In genomic region chr12:111443086-111443485, GRCh38 we compare ENCODE assay signal across 10 cellular contexts. TPM values are rescaled to one million over a fixed set of nuclear protein-coding genes. Genes with fewer than 3 reads are reported as not detected.
DNase-seq lines count a peak whose midpoint lies in the region; ATAC-seq and TF ChIP-seq lines count a peak whose summit lies in the region.
"Had no signal": no experiment of that assay in that cellular context is flagged by ENCODE, and none has a peak within 500 bp of the region (broad histone marks: within the 10 kb centered on the region; RNA-seq: fewer than 3 reads in every experiment).

No MANE protein-coding gene starts in this region.

- TF ChIP-seq CTCF in Caco-2 (IDR thresholded peaks at IDR 0.05; ENCODE audit: insufficient read depth in 1 of 2, low read depth in 1 of 2, low read length in 1 of 2, severe bottlenecking in 1 of 2, unreplicated experiment in 1 of 2) (no peak), Peyer's patch (IDR thresholded peaks at IDR 0.05) (no peak), osteoblast (IDR thresholded peaks at IDR 0.05; ENCODE audit: extremely low read depth, low read depth, low read length) (no peak), brain microvascular endothelial cell (IDR thresholded peaks at IDR 0.05; ENCODE audit: low read depth, low read length, missing control alignments) (no peak)

- no peaks in the 10 kb centered on the region for H3K9me3 Mint-ChIP-seq in Caco-2 (ENCODE audit: unreplicated experiment)
- no peaks in the 10 kb centered on the region for H3K9me3 Mint-ChIP-seq in effector memory CD8-positive, alpha-beta T cell

- peak overlapping the region; percentile 34 for H3K4me3 Mint-ChIP-seq in Caco-2 (ENCODE audit: unreplicated experiment)
- H3K4me3 Mint-ChIP-seq in effector memory CD8-positive, alpha-beta T cell: peak overlapping the region; percentile 75 to 84

- DNase-seq in Caco-2 (no peak), Peyer's patch (peak in 1 of 3 donors; percentile 41), osteoblast (ENCODE audit: insufficient read length, low spot score, missing footprints) (peak; percentile 36), posterior vena cava (ENCODE audit: low spot score) (no peak), brain microvascular endothelial cell (no peak), RPMI8226 (no peak)
- no peak for DNase-seq in effector memory CD8-positive, alpha-beta T cell
- no peak for DNase-seq in activated CD4-positive, CD25-positive, alpha-beta regulatory T cell treated with anti-CD3 and anti-CD28 coated beads, Interleukin-2, amount 50 U/mL, for 72 hours
- DNase-seq: caudate nucleus, NCI-H446 treated with DMSO at 0.1 percent for 48 hours had no signal

- H3K27ac ChIP-seq in Peyer's patch (peak overlapping the region in 3 of 4 donors; percentile 35 to 85 (median 56)), osteoblast (ENCODE audit: low read depth, low read length) (peak overlapping the region; percentile 69), brain microvascular endothelial cell (no peak overlapping the region)

- peaks cover 71% of the 10 kb centered on the region for H4K20me1 ChIP-seq in osteoblast (ENCODE audit: insufficient read depth, low read length)

- H3K79me2 ChIP-seq in osteoblast (ENCODE audit: insufficient read depth, low read length): peaks cover 92% of the 10 kb centered on the region

- in situ Hi-C loops in brain microvascular endothelial cell (cut with HindIII; ENCODE audit: low pct_ligation_motif_present, low sequenced_read_pairs): no loop called here

- H3K4me2 ChIP-seq in osteoblast (ENCODE audit: insufficient read depth, low read length): no peak overlapping the region

- H3K27me3 Mint-ChIP-seq in Caco-2 (ENCODE audit: insufficient read depth, unreplicated experiment): no peaks in the 10 kb centered on the region
- H3K27me3 Mint-ChIP-seq in effector memory CD8-positive, alpha-beta T cell: no peaks in the 10 kb centered on the region

- H3K9me3 ChIP-seq in Caco-2 (no peaks in the 10 kb centered on the region), Peyer's patch (no peaks in the 10 kb centered on the region), osteoblast (ENCODE audit: low read depth, low read length) (no peaks in the 10 kb centered on the region)

- BruUV-seq in Caco-2 (replicated peaks; lab: Mats Ljungman, UMichigan): no TSS peak

- H3K36me3 Mint-ChIP-seq in Caco-2 (ENCODE audit: insufficient read depth, unreplicated experiment): peaks cover 94% of the 10 kb centered on the region
- H3K36me3 Mint-ChIP-seq in effector memory CD8-positive, alpha-beta T cell (ENCODE audit: insufficient read depth): peaks cover 55% of the 10 kb centered on the region

- intact Hi-C loops in Caco-2 (cut with micrococcal nuclease; ENCODE audit: unreplicated experiment): no loop called here
- intact Hi-C loops in posterior vena cava (cut with DNase I): no loop called here

- ATAC-seq in effector memory CD8-positive, alpha-beta T cell (replicated peaks): no peak

- H3K27ac Mint-ChIP-seq in Caco-2 (ENCODE audit: unreplicated experiment): peak overlapping the region; percentile 87
- peak overlapping the region; percentile 95 to 96 for H3K27ac Mint-ChIP-seq in effector memory CD8-positive, alpha-beta T cell

- POLR2A ChIA-PET in Caco-2 (lab: Charles Lee): no interaction called here

- H3K4me3 ChIP-seq in Caco-2 (ENCODE audit: low read depth, low read length) (no peak overlapping the region), Peyer's patch (no peak overlapping the region), osteoblast (ENCODE audit: insufficient read depth, low read length) (no peak overlapping the region), brain microvascular endothelial cell (ENCODE audit: low read depth, low read length) (no peak overlapping the region)

- H3K27me3 ChIP-seq in Caco-2 (replicated peaks; ENCODE audit: control insufficient read depth, insufficient read depth, low read length): no peaks in the 10 kb centered on the region
- H3K27me3 ChIP-seq in Peyer's patch: no peaks in the 10 kb centered on the region
- H3K27me3 ChIP-seq in osteoblast (ENCODE audit: insufficient read depth, low read length): no peaks in the 10 kb centered on the region
- H3K27me3 ChIP-seq in brain microvascular endothelial cell (replicated peaks): no peaks in the 10 kb centered on the region

- no peaks in the 10 kb centered on the region for H3K4me1 Mint-ChIP-seq in Caco-2 (ENCODE audit: low read depth, unreplicated experiment)
- peaks cover 73 to 74% of the 10 kb centered on the region in 2 donors for H3K4me1 Mint-ChIP-seq in effector memory CD8-positive, alpha-beta T cell (ENCODE audit: low read depth in 2 of 2)

- H3K4me1 ChIP-seq in Caco-2 (no peaks in the 10 kb centered on the region), Peyer's patch (peaks cover 0 to 72% (median 35%) of the 10 kb centered on the region in 4 donors), osteoblast (ENCODE audit: insufficient read depth, low read length) (peaks cover 41% of the 10 kb centered on the region)

- TF ChIP-seq POLR2A in Peyer's patch (IDR thresholded peaks at IDR 0.05): no peak

- CTCF ChIA-PET in Caco-2 (lab: Charles Lee): interaction anchor here (0.6 to 3.0 kb wide), 3 partner anchors 11 to 46 kb away, joined by 5 to 8 read pairs (median 5); no protein-coding TSS in a partner anchor

- H3K36me3 ChIP-seq in Caco-2 (ENCODE audit: control insufficient read depth, insufficient read depth, low read length) (peaks cover 2% of the 10 kb centered on the region), Peyer's patch (peaks cover 0 to 25% (median 0%) of the 10 kb centered on the region in 3 donors), osteoblast (ENCODE audit: insufficient read depth, low read length) (peaks cover 30% of the 10 kb centered on the region), brain microvascular endothelial cell (replicated peaks) (peaks cover 57% of the 10 kb centered on the region)

- no peak overlapping the region for H2AFZ ChIP-seq in osteoblast (ENCODE audit: low read length)

RNA-seq across cellular contexts. Expression of gene SH2B3, which starts 37.4 kb away (rescaled TPM):
- 15.6 and 16.1 TPM in 2 replicates for total RNA-seq in Caco-2 (2022)
- 10 to 100 TPM in 2 of 4 donors, 1 to 10 TPM in 2; 4.4 to 37.1 (median 8.4) TPM for total RNA-seq in Peyer's patch
- total RNA-seq in osteoblast: 32.4 and 51.4 TPM in 2 replicates
- 10 to 100 TPM; 31.9 to 32.4 TPM for total RNA-seq in posterior vena cava
